In the genomic region with DNA sequence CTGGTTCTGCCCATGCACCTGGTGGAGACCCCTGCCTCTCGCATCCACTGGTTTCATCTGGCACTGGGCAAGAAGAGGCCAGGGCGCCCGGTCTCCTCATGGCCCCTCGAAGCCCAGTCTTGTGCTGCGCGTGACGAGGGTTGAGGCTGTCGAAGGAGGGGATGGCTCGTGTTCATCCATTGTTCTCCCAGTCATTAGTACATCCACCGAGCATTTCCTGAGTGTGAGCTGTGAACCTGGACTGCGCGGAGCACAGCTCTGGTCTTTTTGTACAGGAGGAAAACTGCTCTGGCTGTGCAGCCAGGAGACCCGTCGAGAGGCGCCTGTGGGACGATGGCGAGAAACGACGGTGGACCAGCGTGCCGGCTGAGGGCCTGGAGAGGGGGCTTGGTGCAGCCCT, we compare ENCODE assay signal across 15 cellular contexts. TPM values are rescaled to one million over a fixed set of nuclear protein-coding genes. Genes with fewer than 3 reads are reported as not detected.
DNase-seq lines count a peak whose midpoint lies in the region; TF ChIP-seq lines count a peak whose summit lies in the region.
"Had no signal": no experiment of that assay in that cellular context is flagged by ENCODE, and none has a peak within 500 bp of the region (broad histone marks: within the 10 kb centered on the region; RNA-seq: fewer than 3 reads in every experiment).

No MANE protein-coding gene starts in this region.

- H3K18ac ChIP-seq in neuronal stem cell (ENCODE audit: low read length), result peak overlapping the region; percentile 72

- peaks cover 5% of the 10 kb centered on the region for H3K9me3 Mint-ChIP-seq in glutamatergic neuron (ENCODE audit: unreplicated experiment)
- H3K9me3 Mint-ChIP-seq in HFFc6, result no peaks in the 10 kb centered on the region
- H3K9me3 Mint-ChIP-seq: CD4-positive, alpha-beta memory T cell had no signal

- no peak overlapping the region for H3K27ac ChIP-seq in neuronal stem cell (replicated peaks; ENCODE audit: low read length)
- H3K27ac ChIP-seq: GM23248 had no signal

- H4K8ac ChIP-seq in neuronal stem cell (ENCODE audit: low read depth, low read length), result peak overlapping the region; percentile 27

- H3K4me1 Mint-ChIP-seq in glutamatergic neuron (ENCODE audit: low read depth, unreplicated experiment), result peaks cover 10% of the 10 kb centered on the region
- H3K4me1 Mint-ChIP-seq in HFFc6 (ENCODE audit: low read depth), result peaks cover 16% of the 10 kb centered on the region
- H3K4me1 Mint-ChIP-seq: CD4-positive, alpha-beta memory T cell had no signal

- H3K27me3 Mint-ChIP-seq in glutamatergic neuron (ENCODE audit: unreplicated experiment) (peaks cover 7% of the 10 kb centered on the region), HFFc6 (ENCODE audit: insufficient read depth) (peaks cover 30% of the 10 kb centered on the region)

- peaks cover 0 to 4% of the 10 kb centered on the region in 2 donors for H3K4me1 ChIP-seq in neuronal stem cell (ENCODE audit: control insufficient read depth in 2 of 2, insufficient read depth in 1 of 2, low read depth in 1 of 2, low read length in 2 of 2)

- no peak overlapping the region for H4K91ac ChIP-seq in neuronal stem cell (ENCODE audit: low read depth, low read length, poor library complexity)

- H2BK12ac ChIP-seq in neuronal stem cell (ENCODE audit: low read length), result peak overlapping the region; percentile 32

- DNase-seq in dermis blood vessel endothelial cell (peak; percentile 61), glutamatergic neuron (no peak), neuronal stem cell (ENCODE audit: low spot score) (no peak), HFFc6 (no peak), NCI-H345 (lab: John Stamatoyannopoulos, UW) (no peak), SHP77 (lab: John Stamatoyannopoulos, UW) (no peak)
- DNase-seq in activated naive CD4-positive, alpha-beta T cell treated with Interleukin-2 at 50 U/mL for 16 hours, result no peak
- DNase-seq: Calu3; CD4-positive, alpha-beta memory T cell; COR-L47; DMS53; DND-41; GM23248; H7; HCEC 1CT had no signal

- H2AFZ ChIP-seq in neuronal stem cell (ENCODE audit: low read length), result no peak overlapping the region
- H2AFZ ChIP-seq: GM23248 had no signal

- peak overlapping the region; percentile 36 for H3K9ac ChIP-seq in neuronal stem cell (ENCODE audit: low read depth, low read length, poor library complexity)
- H3K9ac ChIP-seq: GM23248 had no signal

- H3K36me3 ChIP-seq in neuronal stem cell (replicated peaks in 1 of 2; ENCODE audit: control insufficient read depth in 2 of 2, insufficient read depth in 2 of 2, low read length in 2 of 2), result no peaks in the 10 kb centered on the region

- TF ChIP-seq CTCF in glutamatergic neuron (IDR thresholded peaks at IDR 0.05; ENCODE audit: partially characterized antibody, unreplicated experiment), result no peak
- TF ChIP-seq CTCF in HFFc6 (IDR thresholded peaks at IDR 0.05), result no peak

- H3K4me3 Mint-ChIP-seq in glutamatergic neuron (ENCODE audit: unreplicated experiment) (no peak overlapping the region), HFFc6 (no peak overlapping the region)
- H3K4me3 Mint-ChIP-seq: CD4-positive, alpha-beta memory T cell had no signal

- WGBS in neuronal stem cell (ENCODE audit: extremely low coverage in 2 of 2, insufficient read length in 2 of 2, insufficient replicate concordance in 1 of 2), 2 donors, result no CpG with 5 or more reads among the region's 21 CpGs

- peak overlapping the region; percentile 86 for H3K23ac ChIP-seq in neuronal stem cell (ENCODE audit: low read depth, low read length, poor library complexity)

- H3K27me3 ChIP-seq in neuronal stem cell (ENCODE audit: control insufficient read depth in 3 of 3, insufficient read depth in 3 of 3, low read depth in 1 of 3, low read length in 3 of 3), result peaks cover 0 to 40% (median 2%) of the 10 kb centered on the region in 3 experiments

- H3K9me3 ChIP-seq in neuronal stem cell (replicated peaks in 1 of 2; ENCODE audit: control insufficient read depth in 2 of 2, insufficient read depth in 1 of 2, low read depth in 1 of 2, low read length in 2 of 2), result no peaks in the 10 kb centered on the region

- no peaks in the 10 kb centered on the region for H3K36me3 Mint-ChIP-seq in glutamatergic neuron (ENCODE audit: unreplicated experiment)
- H3K36me3 Mint-ChIP-seq in HFFc6 (ENCODE audit: low read depth), result no peaks in the 10 kb centered on the region
- H3K36me3 Mint-ChIP-seq: CD4-positive, alpha-beta memory T cell had no signal

- H2BK120ac ChIP-seq in neuronal stem cell (ENCODE audit: low read depth, low read length), result no peak overlapping the region

- H2AK5ac ChIP-seq in neuronal stem cell (ENCODE audit: low read depth, low read length), result peak overlapping the region; percentile 47

- peaks cover 2% of the 10 kb centered on the region for H3K79me1 ChIP-seq in neuronal stem cell (ENCODE audit: low read depth, low read length)

- H3K4me3 ChIP-seq in neuronal stem cell (ENCODE audit: low read length in 2 of 2), result no peak overlapping the region
- H3K4me3 ChIP-seq: GM23248 had no signal

- no peak overlapping the region for H3K4ac ChIP-seq in neuronal stem cell (ENCODE audit: low read length)

- no peak overlapping the region for H3K4me2 ChIP-seq in neuronal stem cell (ENCODE audit: insufficient read depth, low read length, poor library complexity, severe bottlenecking)

- H3K27ac Mint-ChIP-seq in glutamatergic neuron (ENCODE audit: unreplicated experiment), result peak overlapping the region; percentile 22
- H3K27ac Mint-ChIP-seq in HFFc6, result no peak overlapping the region

- H2BK15ac ChIP-seq in neuronal stem cell (ENCODE audit: low read length), result peak overlapping the region; percentile 31

- H2BK5ac ChIP-seq in neuronal stem cell (ENCODE audit: low read length), result no peak overlapping the region

- no peak overlapping the region for H3K14ac ChIP-seq in neuronal stem cell (ENCODE audit: low read length)

RNA-seq across cellular contexts. Expression of a gene that starts 6.8 kb away (rescaled TPM):
- total RNA-seq in dermis blood vessel endothelial cell (not detected in 2 replicates), glutamatergic neuron (ENCODE audit: unreplicated experiment) (0.12 TPM)
- polyA plus RNA-seq in neuronal stem cell (2013, experiment 1 of 2), result 0.21 TPM
- 0.18 TPM for polyA plus RNA-seq in neuronal stem cell (2013, experiment 2 of 2)
- not detected for total RNA-seq in HFFc6 (2021; fragmentation: NEBNext Ultra II Directional; extraction: Animal tissue kit (Norgen Biotek cat#: 25700))
- total RNA-seq: GM23248 had no signal
- polyA plus RNA-seq: GM23248 had no signal

RNA-seq across cellular contexts. Expression of a gene that starts 44.8 kb away (rescaled TPM):
- total RNA-seq in dermis blood vessel endothelial cell (52.8 and 74.2 TPM in 2 replicates), glutamatergic neuron (ENCODE audit: unreplicated experiment) (59.6 TPM)
- 48.7 TPM for polyA plus RNA-seq in neuronal stem cell (2013, experiment 1 of 2)
- 48.2 TPM for polyA plus RNA-seq in neuronal stem cell (2013, experiment 2 of 2)
- total RNA-seq in HFFc6 (2021; fragmentation: NEBNext Ultra II Directional; extraction: Animal tissue kit (Norgen Biotek cat#: 25700)), result 10 to 100 TPM; 60.5 to 85.5 (median 75.9) TPM

RNA-seq across cellular contexts. Expression of a gene that starts 57.0 kb away (rescaled TPM):
- 150 and 159 TPM in 2 replicates for total RNA-seq in dermis blood vessel endothelial cell
- 509 TPM for total RNA-seq in glutamatergic neuron (ENCODE audit: unreplicated experiment)
- polyA plus RNA-seq in neuronal stem cell (2013, experiment 1 of 2), result 261 TPM
- polyA plus RNA-seq in neuronal stem cell (2013, experiment 2 of 2), result 254 TPM
- total RNA-seq in HFFc6 (2021; fragmentation: NEBNext Ultra II Directional; extraction: Animal tissue kit (Norgen Biotek cat#: 25700)), result 100 to 1,000 TPM; 227 to 271 (median 249) TPM
